ENCODE assay signal across 32 cellular contexts in the genomic region with DNA sequence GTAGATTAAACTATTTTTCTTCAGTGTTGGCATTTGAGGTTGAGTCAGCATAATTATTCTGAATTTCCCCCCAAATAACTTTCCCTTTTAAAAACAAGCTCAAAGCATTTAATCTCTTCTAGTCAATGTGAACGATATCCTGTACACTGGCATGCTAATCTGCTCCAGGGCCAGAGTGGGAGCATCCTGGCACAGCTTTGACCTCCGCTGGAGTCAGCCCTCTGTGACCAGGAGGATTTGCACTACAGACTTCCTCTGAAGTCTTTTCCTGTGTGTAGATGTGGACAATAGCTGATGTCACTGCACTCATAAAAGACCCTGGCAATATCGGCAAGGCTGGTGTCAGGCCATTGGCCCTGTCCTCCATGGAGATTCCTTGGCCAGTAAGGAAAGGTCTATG.
"Had no signal": no experiment of that assay in that cellular context is flagged by ENCODE, and none has a peak within 500 bp of the region (broad histone marks: within the 10 kb centered on the region; RNA-seq: fewer than 3 reads in every experiment).

No MANE protein-coding gene starts in this region.

- H3K27me3 ChIP-seq: neural progenitor cell, ovary, right atrium auricular region, right lobe of liver, suprapubic skin, tibial artery, uterus had no signal

- H3K27ac Mint-ChIP-seq: naive thymus-derived CD4-positive, alpha-beta T cell; nephron; neural progenitor cell; stimulated activated effector memory CD8-positive, alpha-beta T cell treated with anti-CD3 and anti-CD28 coated beads, Interleukin-12 subunit alpha, Interleukin-12 subunit beta, amount 100 ng/mL, for 72 hours; stimulated activated naive CD8-positive, alpha-beta T cell treated with anti-CD3 and anti-CD28 coated beads, Interleukin-15, Interleukin-2, amounts not matched to agents 100 ng/mL and 50 ng/mL, for 24 hours; type B pancreatic cell had no signal

- H3K4me3 Mint-ChIP-seq: naive thymus-derived CD4-positive, alpha-beta T cell; nephron; neural progenitor cell; stimulated activated effector memory CD8-positive, alpha-beta T cell treated with anti-CD3 and anti-CD28 coated beads, Interleukin-12 subunit alpha, Interleukin-12 subunit beta, amount 100 ng/mL, for 72 hours; stimulated activated naive CD8-positive, alpha-beta T cell treated with anti-CD3 and anti-CD28 coated beads, Interleukin-15, Interleukin-2, amounts not matched to agents 100 ng/mL and 50 ng/mL, for 24 hours; type B pancreatic cell had no signal

- H2AFZ ChIP-seq: neural progenitor cell had no signal

- H3K9me3 Mint-ChIP-seq: nephron, neural progenitor cell, type B pancreatic cell had no signal

- FAIRE-seq: keratinocyte had no signal

- H3K27me3 Mint-ChIP-seq: naive thymus-derived CD4-positive, alpha-beta T cell; stimulated activated naive CD8-positive, alpha-beta T cell treated with anti-CD3 and anti-CD28 coated beads, Interleukin-15, Interleukin-2, amounts not matched to agents 100 ng/mL and 50 ng/mL, for 24 hours had no signal

- H3K9me3 ChIP-seq: lower lobe of right lung, mucosa of descending colon, ovary, prostate gland, right atrium auricular region, right lobe of liver, suprapubic skin, thoracic aorta, tibial artery, uterus had no signal

- H3K4me2 ChIP-seq: neural progenitor cell, smooth muscle cell had no signal

- H3K27ac ChIP-seq: lower lobe of right lung, neural progenitor cell, ovary, prostate gland, right atrium auricular region, right lobe of liver, suprapubic skin, thoracic aorta, tibial artery, uterus had no signal

- H3K36me3 ChIP-seq: lower lobe of right lung, neural progenitor cell, ovary, prostate gland, right atrium auricular region, right lobe of liver, suprapubic skin, thoracic aorta, tibial artery, uterus had no signal

- H3K4me1 Mint-ChIP-seq: naive thymus-derived CD4-positive, alpha-beta T cell; nephron; neural progenitor cell; stimulated activated effector memory CD8-positive, alpha-beta T cell treated with anti-CD3 and anti-CD28 coated beads, Interleukin-12 subunit alpha, Interleukin-12 subunit beta, amount 100 ng/mL, for 72 hours had no signal

- H3K36me3 Mint-ChIP-seq: naive thymus-derived CD4-positive, alpha-beta T cell; neural progenitor cell; stimulated activated effector memory CD8-positive, alpha-beta T cell treated with anti-CD3 and anti-CD28 coated beads, Interleukin-12 subunit alpha, Interleukin-12 subunit beta, amount 100 ng/mL, for 72 hours; type B pancreatic cell had no signal

- H3K9ac ChIP-seq: neural progenitor cell had no signal

- DNase-seq: head of caudate nucleus; hippocampal formation; kidney glomerular epithelial cell; left cardiac atrium; left ventricle myocardium superior; lower lobe of right lung; mammary epithelial cell; mesenchymal stem cell; midbrain; mucosa of descending colon; naive thymus-derived CD4-positive, alpha-beta T cell; ovary; right lobe of liver; stimulated activated CD4-positive, alpha-beta T cell treated with anti-CD3 and anti-CD28 coated beads, Interleukin-12 subunit alpha, Interleukin-12 subunit beta, amount 100 ng/mL, for 4 hours; stimulated activated CD4-positive, alpha-beta T cell treated with anti-CD3 and anti-CD28 coated beads, Interleukin-15, amount 100 ng/mL, for 24 hours; stimulated activated CD4-positive, alpha-beta T cell treated with anti-CD3 and anti-CD28 coated beads, Interleukin-2, amount 100 ng/mL, for 24 hours; stimulated activated CD4-positive, alpha-beta T cell treated with anti-CD3 and anti-CD28 coated beads, Interleukin-4, amount 100 ng/mL, for 24 hours; stimulated activated naive CD4-positive, alpha-beta T cell; tibial artery; uterus had no signal

- H3K4me3 ChIP-seq: lower lobe of right lung, mucosa of descending colon, neural progenitor cell, ovary, prostate gland, right atrium auricular region, right lobe of liver, smooth muscle cell, suprapubic skin, thoracic aorta, tibial artery, uterus had no signal

- H3K4me1 ChIP-seq: lower lobe of right lung, neural progenitor cell, prostate gland, right atrium auricular region, right lobe of liver, suprapubic skin, tibial artery, uterus had no signal

- ATAC-seq: left cardiac atrium; left lobe of liver; left ventricle myocardium superior; lower lobe of right lung; mucosa of descending colon; naive thymus-derived CD4-positive, alpha-beta T cell; right lobe of liver; stimulated activated effector memory CD8-positive, alpha-beta T cell treated with anti-CD3 and anti-CD28 coated beads, Interleukin-12 subunit alpha, Interleukin-12 subunit beta, amount 100 ng/mL, for 72 hours had no signal
